Comparison of ENCODE assay signal across 8 cellular contexts in the genomic region with DNA sequence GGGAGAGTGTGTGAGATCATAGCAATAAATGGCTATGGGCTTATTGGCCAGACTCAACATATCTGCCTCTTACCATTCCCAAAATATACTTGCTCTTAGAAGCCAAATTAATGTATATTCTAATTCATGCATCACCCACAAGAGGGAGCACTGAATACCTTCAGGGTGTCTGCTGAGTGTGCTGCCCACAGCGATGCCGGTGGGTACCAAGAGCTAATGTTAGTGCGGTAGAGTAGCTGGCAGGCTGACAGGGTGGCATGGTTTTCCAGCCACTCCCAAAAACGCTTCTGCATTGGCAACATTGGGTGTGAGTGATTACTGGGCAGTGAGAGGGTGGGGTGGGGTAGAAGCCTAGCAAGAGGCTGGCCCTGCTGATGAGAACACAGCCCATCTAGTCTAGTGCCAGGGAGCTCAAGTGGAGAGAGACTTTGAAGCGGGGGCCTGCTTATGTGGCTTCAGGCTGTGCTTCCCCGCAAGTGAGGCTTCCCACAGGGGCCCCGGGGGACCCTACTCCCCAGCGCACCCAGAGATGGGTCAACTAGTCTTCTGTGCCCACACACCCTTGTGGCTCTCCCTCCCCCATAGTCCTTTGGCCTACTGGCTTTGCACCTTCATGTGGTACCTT. TPM values are rescaled to one million over a fixed set of nuclear protein-coding genes. Genes with fewer than 3 reads are reported as not detected.
A peak's percentile ranks its signal among the peaks of the same experiment; 100 is the strongest.
DNase-seq lines count a peak whose midpoint lies in the region; ATAC-seq, FAIRE-seq and TF ChIP-seq lines count a peak whose summit lies in the region.

No MANE protein-coding gene starts in this region.

- H3K4me1 ChIP-seq in A673 (ENCODE audit: insufficient read depth, low read length, poor library complexity, severe bottlenecking) = no peaks in the 10 kb centered on the region
- no peaks in the 10 kb centered on the region for H3K4me1 ChIP-seq in uterus

- peak; percentile 70 for DNase-seq in A673 (ENCODE audit: low spot score)
- peak; percentile 15 to 65 for DNase-seq in NCI-H446 (lab: John Stamatoyannopoulos, UW)
- DNase-seq in epithelial cell of esophagus (ENCODE audit: low read depth) = peak; percentile 44
- DNase-seq in urothelium cell line (ENCODE audit: low spot score) = peak; percentile 74
- DNase-seq in uterus = no peak
- no peak for DNase-seq in HuH-7.5 (ENCODE audit: low spot score)

- BruUV-seq in A673 (replicated peaks; lab: Mats Ljungman, UMichigan) = no TSS peak

- ATAC-seq in GM18511 (IDR thresholded peaks at IDR 0.05; ENCODE audit: unreplicated experiment) = no peak

- CTCF ChIA-PET in A673 (lab: Charles Lee) = interaction anchor here (0.6 to 0.9 kb wide), 3 partner anchors 15 to 17 kb away, joined by 3 to 5 read pairs (median 3); no protein-coding TSS in a partner anchor

- H3K9me3 ChIP-seq in A673 (ENCODE audit: low read depth, low read length, poor library complexity, severe bottlenecking) (no peaks in the 10 kb centered on the region), uterus (no peaks in the 10 kb centered on the region)

- FAIRE-seq in urothelium cell line (lab: Jason Lieb, UNC) = peak; percentile 91

- POLR2A ChIA-PET in A673 (lab: Charles Lee; ENCODE audit: low non-redundant PET) = no interaction called here

- H3K27me3 ChIP-seq in A673 (replicated peaks; ENCODE audit: insufficient read depth, low read depth, low read length, poor library complexity) = no peaks in the 10 kb centered on the region
- H3K27me3 ChIP-seq in uterus = no peaks in the 10 kb centered on the region

- H3K4me3 ChIP-seq in A673 (ENCODE audit: low read depth, low read length, poor library complexity, severe bottlenecking) = no peak overlapping the region
- H3K4me3 ChIP-seq in epithelial cell of esophagus (ENCODE audit: low read length) = no peak overlapping the region
- no peak overlapping the region for H3K4me3 ChIP-seq in uterus

- TF ChIP-seq POLR2A in uterus (IDR thresholded peaks at IDR 0.05) = no peak

- TF ChIP-seq CTCF in A673 (conservative IDR thresholded peaks at IDR 0.05; ENCODE audit: low read depth, low read length) = peak; percentile 69
- peak; percentile 54 for TF ChIP-seq CTCF in GM12872 (IDR thresholded peaks at IDR 0.05; ENCODE audit: insufficient read depth, low read depth, low read length)
- TF ChIP-seq CTCF in epithelial cell of esophagus (IDR thresholded peaks at IDR 0.05; ENCODE audit: insufficient read depth, low read depth, low read length, missing control alignments) = peak; percentile 55
- TF ChIP-seq CTCF in uterus (IDR thresholded peaks at IDR 0.05) = no peak

- H3K36me3 ChIP-seq in A673 (ENCODE audit: insufficient read depth, low read length, poor library complexity, severe bottlenecking) = no peaks in the 10 kb centered on the region
- no peaks in the 10 kb centered on the region for H3K36me3 ChIP-seq in uterus

- intact Hi-C loops in A673 (cut with micrococcal nuclease; ENCODE audit: unreplicated experiment) = no loop called here
- intact Hi-C loops in uterus (cut with DNase I; ENCODE audit: low total_unique reads) = no loop called here

- H3K27ac ChIP-seq in A673 (ENCODE audit: low read depth, low read length, poor library complexity, severe bottlenecking) = no peak overlapping the region
- H3K27ac ChIP-seq in uterus = no peak overlapping the region

RNA-seq across cellular contexts. Expression of gene PLEKHD1, which starts 9.2 kb away (rescaled TPM):
- 0.37 and 0.87 TPM in 2 replicates for total RNA-seq in A673 (2021)
- under 1 TPM in 2 of 4 donors, not detected in 2; 0.24 to 0.76 TPM for total RNA-seq in uterus

Comparison
In these comparisons a context has a peak if more than half of its experiments do, and no peak if none do; other contexts are left out.
1. DNase-seq: peak in A673 (single experiment), NCI-H446 (2 of 2), epithelial cell of esophagus (single experiment) and urothelium cell line (single experiment); none in uterus (0 of 2) and HuH-7.5 (single experiment).
2. CTCF ChIP-seq: peak in A673 (single experiment), GM12872 (single experiment) and epithelial cell of esophagus (single experiment); none in uterus (0 of 4).